In genomic region chr15:82933576-82933975, GRCh38 we compare ENCODE assay signal across 1 cellular context.
TF ChIP-seq lines count a peak whose summit lies in the region.

No MANE protein-coding gene starts in this region.

TF ChIP-seq in SK-N-SH, 30 proteins besides CTCF, POLR2A, EP300 and RAD21 (continued from another document):
- TF ChIP-seq, protein P1, sequence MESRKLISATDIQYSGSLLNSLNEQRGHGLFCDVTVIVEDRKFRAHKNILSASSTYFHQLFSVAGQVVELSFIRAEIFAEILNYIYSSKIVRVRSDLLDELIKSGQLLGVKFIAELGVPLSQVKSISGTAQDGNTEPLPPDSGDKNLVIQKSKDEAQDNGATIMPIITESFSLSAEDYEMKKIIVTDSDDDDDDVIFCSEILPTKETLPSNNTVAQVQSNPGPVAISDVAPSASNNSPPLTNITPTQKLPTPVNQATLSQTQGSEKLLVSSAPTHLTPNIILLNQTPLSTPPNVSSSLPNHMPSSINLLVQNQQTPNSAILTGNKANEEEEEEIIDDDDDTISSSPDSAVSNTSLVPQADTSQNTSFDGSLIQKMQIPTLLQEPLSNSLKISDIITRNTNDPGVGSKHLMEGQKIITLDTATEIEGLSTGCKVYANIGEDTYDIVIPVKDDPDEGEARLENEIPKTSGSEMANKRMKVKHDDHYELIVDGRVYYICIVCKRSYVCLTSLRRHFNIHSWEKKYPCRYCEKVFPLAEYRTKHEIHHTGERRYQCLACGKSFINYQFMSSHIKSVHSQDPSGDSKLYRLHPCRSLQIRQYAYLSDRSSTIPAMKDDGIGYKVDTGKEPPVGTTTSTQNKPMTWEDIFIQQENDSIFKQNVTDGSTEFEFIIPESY (IDR thresholded peaks at IDR 0.05; ENCODE audit: borderline replicate concordance, low read depth): no peak
- TF ChIP-seq RFX5 (IDR thresholded peaks at IDR 0.05; ENCODE audit: low read length) (no peak), YY1 (IDR thresholded peaks at IDR 0.05; ENCODE audit: low read depth) (no peak), JUND (IDR thresholded peaks at IDR 0.05) (no peak), FOSL2 (IDR thresholded peaks at IDR 0.05; ENCODE audit: borderline replicate concordance, low read depth) (no peak), GATA2 (CRISPR knock-in tag; IDR thresholded peaks at IDR 0.05) (no peak), RXRA (IDR thresholded peaks at IDR 0.05; ENCODE audit: borderline replicate concordance, low read depth) (no peak), MEF2A (IDR thresholded peaks at IDR 0.05; ENCODE audit: borderline replicate concordance, low read depth) (no peak), CHD2 (IDR thresholded peaks at IDR 0.05; ENCODE audit: low read length, partially characterized antibody) (no peak), USF1 (IDR thresholded peaks at IDR 0.05; ENCODE audit: borderline replicate concordance, low read depth) (no peak), SIN3A (IDR thresholded peaks at IDR 0.05; ENCODE audit: borderline replicate concordance, low read depth, low read length) (no peak), NFIC (IDR thresholded peaks at IDR 0.05; ENCODE audit: borderline replicate concordance) (no peak), FOXJ3 (CRISPR knock-in tag; IDR thresholded peaks at IDR 0.05) (no peak)
- TF ChIP-seq, protein P2, sequence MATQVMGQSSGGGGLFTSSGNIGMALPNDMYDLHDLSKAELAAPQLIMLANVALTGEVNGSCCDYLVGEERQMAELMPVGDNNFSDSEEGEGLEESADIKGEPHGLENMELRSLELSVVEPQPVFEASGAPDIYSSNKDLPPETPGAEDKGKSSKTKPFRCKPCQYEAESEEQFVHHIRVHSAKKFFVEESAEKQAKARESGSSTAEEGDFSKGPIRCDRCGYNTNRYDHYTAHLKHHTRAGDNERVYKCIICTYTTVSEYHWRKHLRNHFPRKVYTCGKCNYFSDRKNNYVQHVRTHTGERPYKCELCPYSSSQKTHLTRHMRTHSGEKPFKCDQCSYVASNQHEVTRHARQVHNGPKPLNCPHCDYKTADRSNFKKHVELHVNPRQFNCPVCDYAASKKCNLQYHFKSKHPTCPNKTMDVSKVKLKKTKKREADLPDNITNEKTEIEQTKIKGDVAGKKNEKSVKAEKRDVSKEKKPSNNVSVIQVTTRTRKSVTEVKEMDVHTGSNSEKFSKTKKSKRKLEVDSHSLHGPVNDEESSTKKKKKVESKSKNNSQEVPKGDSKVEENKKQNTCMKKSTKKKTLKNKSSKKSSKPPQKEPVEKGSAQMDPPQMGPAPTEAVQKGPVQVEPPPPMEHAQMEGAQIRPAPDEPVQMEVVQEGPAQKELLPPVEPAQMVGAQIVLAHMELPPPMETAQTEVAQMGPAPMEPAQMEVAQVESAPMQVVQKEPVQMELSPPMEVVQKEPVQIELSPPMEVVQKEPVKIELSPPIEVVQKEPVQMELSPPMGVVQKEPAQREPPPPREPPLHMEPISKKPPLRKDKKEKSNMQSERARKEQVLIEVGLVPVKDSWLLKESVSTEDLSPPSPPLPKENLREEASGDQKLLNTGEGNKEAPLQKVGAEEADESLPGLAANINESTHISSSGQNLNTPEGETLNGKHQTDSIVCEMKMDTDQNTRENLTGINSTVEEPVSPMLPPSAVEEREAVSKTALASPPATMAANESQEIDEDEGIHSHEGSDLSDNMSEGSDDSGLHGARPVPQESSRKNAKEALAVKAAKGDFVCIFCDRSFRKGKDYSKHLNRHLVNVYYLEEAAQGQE (IDR thresholded peaks at IDR 0.05; ENCODE audit: low read depth, low read length): no peak
